ENCODE assay signal across 14 cellular contexts in genomic region chr3:177944228-177944661, GRCh38.
A peak's percentile ranks its signal among the peaks of the same experiment; 100 is the strongest.
DNase-seq lines count a peak whose midpoint lies in the region; ATAC-seq lines count a peak whose summit lies in the region.
"Had no signal": no experiment of that assay in that cellular context is flagged by ENCODE, and none has a peak within 500 bp of the region (broad histone marks: within the 10 kb centered on the region; RNA-seq: fewer than 3 reads in every experiment).

No MANE protein-coding gene starts in this region.

- no peaks in the 10 kb centered on the region for H3K27me3 Mint-ChIP-seq in activated T-cell treated with anti-CD3 and anti-CD28 coated beads, Interleukin-2, amount 50 U/mL, for 4 hours (ENCODE audit: low read depth)
- no peaks in the 10 kb centered on the region for H3K27me3 Mint-ChIP-seq in activated T-helper 1 cell treated with anti-CD3 and anti-CD28 coated beads, Interleukin-12 subunit alpha, Interleukin-12 subunit beta, Interleukin-2, Interleukin-4 antibody, amounts not matched to agents 30 ng/mL and 10 ng/mL and 1 ng/mL, durations not matched to agents 14 hours and 24 hours and 36 hours (ENCODE audit: insufficient read depth)

- H3K4me3 Mint-ChIP-seq in activated T-cell treated with anti-CD3 and anti-CD28 coated beads, Interleukin-2, amount 50 U/mL, for 4 hours = peak overlapping the region; percentile 11
- H3K4me3 Mint-ChIP-seq in activated T-helper 1 cell treated with anti-CD3 and anti-CD28 coated beads, Interleukin-12 subunit alpha, Interleukin-12 subunit beta, Interleukin-2, Interleukin-4 antibody, amounts not matched to agents 30 ng/mL and 10 ng/mL and 1 ng/mL, durations not matched to agents 14 hours and 24 hours and 36 hours = peak overlapping the region; percentile 38
- peak overlapping the region; percentile 14 for H3K4me3 Mint-ChIP-seq in stimulated activated effector memory CD8-positive, alpha-beta T cell treated with anti-CD3 and anti-CD28 coated beads, Interleukin-12 subunit alpha, Interleukin-12 subunit beta, amount 100 ng/mL, for 72 hours

- no peaks in the 10 kb centered on the region for H3K36me3 Mint-ChIP-seq in activated T-cell treated with anti-CD3 and anti-CD28 coated beads, Interleukin-2, amount 50 U/mL, for 4 hours (ENCODE audit: insufficient read depth)
- peaks cover 4% of the 10 kb centered on the region for H3K36me3 Mint-ChIP-seq in activated T-helper 1 cell treated with anti-CD3 and anti-CD28 coated beads, Interleukin-12 subunit alpha, Interleukin-12 subunit beta, Interleukin-2, Interleukin-4 antibody, amounts not matched to agents 30 ng/mL and 10 ng/mL and 1 ng/mL, durations not matched to agents 14 hours and 24 hours and 36 hours (ENCODE audit: low read depth)
- no peaks in the 10 kb centered on the region for H3K36me3 Mint-ChIP-seq in stimulated activated effector memory CD8-positive, alpha-beta T cell treated with anti-CD3 and anti-CD28 coated beads, Interleukin-12 subunit alpha, Interleukin-12 subunit beta, amount 100 ng/mL, for 72 hours

- H3K9me3 Mint-ChIP-seq in activated T-cell treated with anti-CD3 and anti-CD28 coated beads, Interleukin-2, amount 50 U/mL, for 4 hours = peaks cover 5% of the 10 kb centered on the region
- H3K9me3 Mint-ChIP-seq in activated T-helper 1 cell treated with anti-CD3 and anti-CD28 coated beads, Interleukin-12 subunit alpha, Interleukin-12 subunit beta, Interleukin-2, Interleukin-4 antibody, amounts not matched to agents 30 ng/mL and 10 ng/mL and 1 ng/mL, durations not matched to agents 14 hours and 24 hours and 36 hours = peaks cover 5% of the 10 kb centered on the region
- peaks cover 4% of the 10 kb centered on the region for H3K9me3 Mint-ChIP-seq in stimulated activated effector memory CD8-positive, alpha-beta T cell treated with anti-CD3 and anti-CD28 coated beads, Interleukin-12 subunit alpha, Interleukin-12 subunit beta, amount 100 ng/mL, for 72 hours

- peak overlapping the region; percentile 53 for H3K27ac Mint-ChIP-seq in activated T-helper 1 cell treated with anti-CD3 and anti-CD28 coated beads, Interleukin-12 subunit alpha, Interleukin-12 subunit beta, Interleukin-2, Interleukin-4 antibody, amounts not matched to agents 30 ng/mL and 10 ng/mL and 1 ng/mL, durations not matched to agents 14 hours and 24 hours and 36 hours
- no peak overlapping the region for H3K27ac Mint-ChIP-seq in stimulated activated effector memory CD8-positive, alpha-beta T cell treated with anti-CD3 and anti-CD28 coated beads, Interleukin-12 subunit alpha, Interleukin-12 subunit beta, amount 100 ng/mL, for 72 hours

- intact Hi-C loops in activated T-helper 1 cell treated with anti-CD3 and anti-CD28 coated beads, Interleukin-12 subunit alpha, Interleukin-12 subunit beta, Interleukin-2, Interleukin-4 antibody, amounts not matched to agents 30 ng/mL and 10 ng/mL and 1 ng/mL, durations not matched to agents 14 hours and 24 hours and 36 hours (cut with micrococcal nuclease) = no loop called here

- peaks cover 30% of the 10 kb centered on the region for H3K4me1 Mint-ChIP-seq in activated T-cell treated with anti-CD3 and anti-CD28 coated beads, Interleukin-2, amount 50 U/mL, for 4 hours (ENCODE audit: low read depth)
- H3K4me1 Mint-ChIP-seq in activated T-helper 1 cell treated with anti-CD3 and anti-CD28 coated beads, Interleukin-12 subunit alpha, Interleukin-12 subunit beta, Interleukin-2, Interleukin-4 antibody, amounts not matched to agents 30 ng/mL and 10 ng/mL and 1 ng/mL, durations not matched to agents 14 hours and 24 hours and 36 hours (ENCODE audit: low read depth) = peaks cover 13% of the 10 kb centered on the region
- H3K4me1 Mint-ChIP-seq in stimulated activated effector memory CD8-positive, alpha-beta T cell treated with anti-CD3 and anti-CD28 coated beads, Interleukin-12 subunit alpha, Interleukin-12 subunit beta, amount 100 ng/mL, for 72 hours = peaks cover 18% of the 10 kb centered on the region

- peak; percentile 57 to 70 for ATAC-seq in activated T-cell treated with anti-CD3 and anti-CD28 coated beads, Interleukin-2, amount 50 U/mL, for 4 hours
- ATAC-seq in stimulated activated effector memory CD8-positive, alpha-beta T cell treated with anti-CD3 and anti-CD28 coated beads, Interleukin-12 subunit alpha, Interleukin-12 subunit beta, amount 100 ng/mL, for 72 hours = peak; percentile 77
- no peak for ATAC-seq in GM21390 (IDR thresholded peaks at IDR 0.05; ENCODE audit: unreplicated experiment)
- ATAC-seq in HG03095 (IDR thresholded peaks at IDR 0.05; ENCODE audit: unreplicated experiment) = no peak
- ATAC-seq: gastrocnemius medialis, left lung had no signal

- no peak for DNase-seq in activated T-cell treated with anti-CD3 and anti-CD28 coated beads, Interleukin-2, amount 50 U/mL, for 4 hours
- no peak for DNase-seq in activated T-cell treated with anti-CD3 and anti-CD28 coated beads, Interleukin-2, amount 50 U/mL, for 48 hours
- DNase-seq in NAMALWA (ENCODE audit: low spot score) = peak; percentile 36
- no peak for DNase-seq in activated T-helper 1 cell treated with anti-CD3 and anti-CD28 coated beads, Interleukin-12 subunit alpha, Interleukin-12 subunit beta, Interleukin-2, Interleukin-4 antibody, amounts not matched to agents 30 ng/mL and 10 ng/mL and 1 ng/mL, durations not matched to agents 14 hours and 24 hours and 36 hours (ENCODE audit: low spot score)
- DNase-seq in stimulated activated effector memory CD8-positive, alpha-beta T cell treated with anti-CD3 and anti-CD28 coated beads, Interleukin-12 subunit alpha, Interleukin-12 subunit beta, amount 100 ng/mL, for 72 hours (ENCODE audit: low spot score in 2 of 2) = no peak
- DNase-seq in effector CD8-positive, alpha-beta T cell (lab: John Stamatoyannopoulos, UW) = no peak
- DNase-seq: gastrocnemius medialis; left lung; NCI-H1048; NCI-H524 treated with DMSO at 0.1 percent for 48 hours; stimulated activated CD4-positive, alpha-beta T cell treated with anti-CD3 and anti-CD28 coated beads, Interleukin-1b, Interleukin-23, amount 100 ng/mL, for 48 hours; stomach had no signal

Comparison
In these comparisons a context has a peak if more than half of its experiments do, and no peak if none do; other contexts are left out.
1. ATAC-seq: peak in activated T-cell treated with anti-CD3 and anti-CD28 coated beads, Interleukin-2, amount 50 U/mL, for 4 hours (2 of 2) and stimulated activated effector memory CD8-positive, alpha-beta T cell treated with anti-CD3 and anti-CD28 coated beads, Interleukin-12 subunit alpha, Interleukin-12 subunit beta, amount 100 ng/mL, for 72 hours (single experiment); none in GM21390 (single experiment) and HG03095 (single experiment).
2. Peak in every context shown above with its lines, with median percentiles within 50 percentile points of each other: H3K4me3 Mint-ChIP-seq.